Comparison of ENCODE assay signal across 1 cellular context in the genomic region with DNA sequence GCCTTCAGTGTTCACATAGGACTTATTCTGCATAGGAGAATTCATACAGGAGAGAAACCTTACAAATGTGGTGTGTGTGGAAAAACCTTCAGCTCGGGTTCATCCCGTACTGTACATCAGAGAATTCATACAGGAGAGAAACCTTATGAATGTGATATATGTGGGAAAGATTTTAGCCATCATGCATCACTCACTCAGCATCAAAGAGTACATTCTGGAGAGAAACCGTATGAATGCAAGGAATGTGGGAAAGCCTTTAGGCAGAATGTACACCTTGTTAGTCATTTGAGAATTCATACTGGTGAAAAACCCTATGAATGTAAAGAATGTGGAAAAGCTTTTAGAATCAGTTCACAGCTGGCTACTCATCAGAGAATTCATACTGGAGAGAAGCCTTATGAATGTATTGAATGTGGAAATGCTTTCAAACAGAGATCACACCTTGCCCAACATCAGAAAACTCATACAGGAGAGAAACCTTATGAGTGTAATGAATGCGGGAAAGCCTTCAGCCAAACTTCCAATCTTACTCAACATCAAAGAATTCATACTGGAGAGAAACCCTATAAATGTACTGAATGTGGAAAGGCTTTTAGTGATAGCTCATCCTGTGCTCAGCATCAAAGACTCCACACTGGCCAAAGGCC.
TF ChIP-seq lines count a peak whose summit lies in the region.

No MANE protein-coding gene starts in this region.

TF ChIP-seq in HEK293, 187 proteins besides CTCF, POLR2A, EP300 and RAD21 (continued from another document):
- TF ChIP-seq, protein P1, sequence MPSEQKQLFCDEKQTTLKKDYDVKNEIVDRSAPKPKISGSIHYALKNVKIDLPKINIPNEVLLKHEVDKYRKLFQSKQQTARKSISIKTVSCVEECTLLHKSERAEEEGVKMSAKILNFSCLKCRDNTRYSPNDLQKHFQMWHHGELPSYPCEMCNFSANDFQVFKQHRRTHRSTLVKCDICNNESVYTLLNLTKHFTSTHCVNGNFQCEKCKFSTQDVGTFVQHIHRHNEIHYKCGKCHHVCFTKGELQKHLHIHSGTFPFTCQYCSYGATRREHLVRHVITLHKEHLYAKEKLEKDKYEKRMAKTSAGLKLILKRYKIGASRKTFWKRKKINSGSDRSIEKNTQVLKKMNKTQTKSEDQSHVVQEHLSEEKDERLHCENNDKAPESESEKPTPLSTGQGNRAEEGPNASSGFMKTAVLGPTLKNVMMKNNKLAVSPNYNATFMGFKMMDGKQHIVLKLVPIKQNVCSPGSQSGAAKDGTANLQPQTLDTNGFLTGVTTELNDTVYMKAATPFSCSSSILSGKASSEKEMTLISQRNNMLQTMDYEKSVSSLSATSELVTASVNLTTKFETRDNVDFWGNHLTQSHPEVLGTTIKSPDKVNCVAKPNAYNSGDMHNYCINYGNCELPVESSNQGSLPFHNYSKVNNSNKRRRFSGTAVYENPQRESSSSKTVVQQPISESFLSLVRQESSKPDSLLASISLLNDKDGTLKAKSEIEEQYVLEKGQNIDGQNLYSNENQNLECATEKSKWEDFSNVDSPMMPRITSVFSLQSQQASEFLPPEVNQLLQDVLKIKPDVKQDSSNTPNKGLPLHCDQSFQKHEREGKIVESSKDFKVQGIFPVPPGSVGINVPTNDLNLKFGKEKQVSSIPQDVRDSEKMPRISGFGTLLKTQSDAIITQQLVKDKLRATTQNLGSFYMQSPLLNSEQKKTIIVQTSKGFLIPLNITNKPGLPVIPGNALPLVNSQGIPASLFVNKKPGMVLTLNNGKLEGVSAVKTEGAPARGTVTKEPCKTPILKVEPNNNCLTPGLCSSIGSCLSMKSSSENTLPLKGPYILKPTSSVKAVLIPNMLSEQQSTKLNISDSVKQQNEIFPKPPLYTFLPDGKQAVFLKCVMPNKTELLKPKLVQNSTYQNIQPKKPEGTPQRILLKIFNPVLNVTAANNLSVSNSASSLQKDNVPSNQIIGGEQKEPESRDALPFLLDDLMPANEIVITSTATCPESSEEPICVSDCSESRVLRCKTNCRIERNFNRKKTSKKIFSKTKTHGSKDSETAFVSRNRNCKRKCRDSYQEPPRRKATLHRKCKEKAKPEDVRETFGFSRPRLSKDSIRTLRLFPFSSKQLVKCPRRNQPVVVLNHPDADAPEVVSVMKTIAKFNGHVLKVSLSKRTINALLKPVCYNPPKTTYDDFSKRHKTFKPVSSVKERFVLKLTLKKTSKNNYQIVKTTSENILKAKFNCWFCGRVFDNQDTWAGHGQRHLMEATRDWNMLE (tag by site-specific recombination; conservative IDR thresholded peaks at IDR 0.05; ENCODE audit: low read depth) = no peak
- no peak for TF ChIP-seq MYNN (tag by site-specific recombination; IDR thresholded peaks at IDR 0.05; ENCODE audit: borderline replicate concordance)
- peak; percentile 98 for TF ChIP-seq TRIM28 (IDR thresholded peaks at IDR 0.05; ENCODE audit: borderline replicate concordance, low read length)
